ENCODE assay signal across 3 cellular contexts in the genomic region with DNA sequence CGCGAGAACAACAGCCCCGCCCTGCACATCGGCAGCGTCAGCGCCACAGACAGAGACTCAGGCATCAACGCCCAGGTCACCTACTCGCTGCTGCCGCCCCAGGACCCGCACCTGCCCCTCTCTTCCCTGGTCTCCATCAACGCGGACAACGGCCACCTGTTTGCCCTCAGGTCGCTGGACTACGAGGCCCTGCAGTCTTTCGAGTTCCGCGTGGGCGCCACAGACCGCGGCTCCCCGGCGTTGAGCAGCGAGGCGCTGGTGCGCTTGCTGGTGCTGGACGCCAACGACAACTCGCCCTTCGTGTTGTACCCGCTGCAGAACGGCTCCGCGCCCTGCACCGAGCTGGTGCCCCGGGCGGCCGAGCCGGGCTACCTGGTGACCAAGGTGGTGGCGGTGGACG. TPM values are rescaled to one million over a fixed set of nuclear protein-coding genes. Genes with fewer than 3 reads are reported as not detected.
"Had no signal": no experiment of that assay in that cellular context is flagged by ENCODE, and none has a peak within 500 bp of the region (broad histone marks: within the 10 kb centered on the region; RNA-seq: fewer than 3 reads in every experiment).

No MANE protein-coding gene starts in this region.

RNA-seq across cellular contexts. Expression of a gene that starts 1.8 kb away (rescaled TPM):
- total RNA-seq: naive thymus-derived CD8-positive, alpha-beta T cell; natural killer cell; natural killer cell treated with Interleukin-12 subunit alpha and Interleukin-12 subunit beta and Interleukin-15 and Interleukin-18, amount 100 ng/mL, for 72 hours had no signal

RNA-seq across cellular contexts. Expression of a gene that starts 16.6 kb away (rescaled TPM):
- total RNA-seq: natural killer cell; natural killer cell treated with Interleukin-12 subunit alpha and Interleukin-12 subunit beta and Interleukin-15 and Interleukin-18, amount 100 ng/mL, for 72 hours had no signal

RNA-seq across cellular contexts. Expression of a gene that starts 20.8 kb away (rescaled TPM):
- total RNA-seq: naive thymus-derived CD8-positive, alpha-beta T cell; natural killer cell; natural killer cell treated with Interleukin-12 subunit alpha and Interleukin-12 subunit beta and Interleukin-15 and Interleukin-18, amount 100 ng/mL, for 72 hours had no signal

RNA-seq across cellular contexts. Expression of a gene that starts 26.0 kb away (rescaled TPM):
- total RNA-seq: naive thymus-derived CD8-positive, alpha-beta T cell; natural killer cell; natural killer cell treated with Interleukin-12 subunit alpha and Interleukin-12 subunit beta and Interleukin-15 and Interleukin-18, amount 100 ng/mL, for 72 hours had no signal

RNA-seq across cellular contexts. Expression of a gene that starts 30.0 kb away (rescaled TPM):
- total RNA-seq: naive thymus-derived CD8-positive, alpha-beta T cell; natural killer cell; natural killer cell treated with Interleukin-12 subunit alpha and Interleukin-12 subunit beta and Interleukin-15 and Interleukin-18, amount 100 ng/mL, for 72 hours had no signal
